In genomic region chr16:31484491-31485171, GRCh38 we compare ENCODE assay signal across 18 cellular contexts. TPM values are rescaled to one million over a fixed set of nuclear protein-coding genes. Genes with fewer than 3 reads are reported as not detected.
DNase-seq lines count a peak whose midpoint lies in the region; ATAC-seq and TF ChIP-seq lines count a peak whose summit lies in the region.
"Had no signal": no experiment of that assay in that cellular context is flagged by ENCODE, and none has a peak within 500 bp of the region (broad histone marks: within the 10 kb centered on the region; RNA-seq: fewer than 3 reads in every experiment).

No MANE protein-coding gene starts in this region.

- H3K9ac ChIP-seq in GM23248: no peak overlapping the region

- in situ Hi-C loops in Caki2 (cut with HindIII; ENCODE audit: low pct_unique_long_range_greater_than_20kb, low sequenced_read_pairs) (no loop called here), GM23248 (cut with MboI) (no loop called here)

- no peak overlapping the region for H3K4me3 ChIP-seq in osteoblast (ENCODE audit: insufficient read depth, low read length)
- H3K4me3 ChIP-seq in GM23248: no peak overlapping the region
- H3K4me3 ChIP-seq: cardiac muscle cell had no signal

- peaks cover 10 to 18% (median 15%) of the 10 kb centered on the region in 3 donors for H3K4me1 Mint-ChIP-seq in T-cell

- H3K4me1 ChIP-seq in osteoblast (ENCODE audit: insufficient read depth, low read length) (peaks cover 8% of the 10 kb centered on the region), GM23248 (ENCODE audit: insufficient read depth) (0 out of 2 replicates have a peak, but pooled peaks cover 13% of the 10 kb centered on the region)

- H3K79me2 ChIP-seq in osteoblast (ENCODE audit: insufficient read depth, low read length) (no peaks in the 10 kb centered on the region), GM23248 (ENCODE audit: insufficient read depth) (no peaks in the 10 kb centered on the region)

- H3K36me3 ChIP-seq in osteoblast (ENCODE audit: insufficient read depth, low read length): no peaks in the 10 kb centered on the region
- H3K36me3 ChIP-seq in GM23248 (ENCODE audit: low read depth): no peaks in the 10 kb centered on the region
- H3K36me3 ChIP-seq: cardiac muscle cell had no signal

- H2AFZ ChIP-seq in osteoblast (ENCODE audit: low read length) (no peak overlapping the region), GM23248 (no peak overlapping the region)

- no peaks in the 10 kb centered on the region for H3K9me3 Mint-ChIP-seq in T-cell
- H3K9me3 Mint-ChIP-seq: activated naive CD8-positive, alpha-beta T cell treated with anti-CD3 and anti-CD28 coated beads for 36 hours; activated T-cell treated with anti-CD3 and anti-CD28 coated beads, Interleukin-2, amount 50 U/mL, for 72 hours; effector memory CD8-positive, alpha-beta T cell had no signal

- no peaks in the 10 kb centered on the region for H3K9me2 ChIP-seq in GM23248 (ENCODE audit: insufficient read depth)

- no peak for ATAC-seq in T-cell (replicated peaks in 1 of 4)
- ATAC-seq: activated T-cell treated with anti-CD3 and anti-CD28 coated beads, Interleukin-2, amount 50 U/mL, for 72 hours; effector memory CD8-positive, alpha-beta T cell had no signal

- WGBS in GM23248 (ENCODE audit: low coverage in 1 of 2, low lambda C conversion rate in 2 of 2, missing lambda C conversion rate in 2 of 2), 2 experiments: 33 to 40% methylated on average over 12 to 14 of the region's 14 CpGs

- H3K9me3 ChIP-seq in osteoblast (ENCODE audit: low read depth, low read length) (no peaks in the 10 kb centered on the region), GM23248 (ENCODE audit: low read depth) (no peaks in the 10 kb centered on the region)

- H3K27ac ChIP-seq in osteoblast (ENCODE audit: low read depth, low read length): no peak overlapping the region
- H3K27ac ChIP-seq in GM23248: no peak overlapping the region
- H3K27ac ChIP-seq: cardiac muscle cell had no signal

- H3K27me3 ChIP-seq in osteoblast (ENCODE audit: insufficient read depth, low read length) (peaks cover 40% of the 10 kb centered on the region), GM23248 (replicated peaks; ENCODE audit: insufficient read depth) (peaks cover 8% of the 10 kb centered on the region; the same call in 1 of the 2 replicates)

- H3K4me3 Mint-ChIP-seq in T-cell: peak overlapping the region in 1 of 3 donors; percentile 90
- H3K4me3 Mint-ChIP-seq: activated naive CD8-positive, alpha-beta T cell treated with anti-CD3 and anti-CD28 coated beads for 36 hours; activated T-cell treated with anti-CD3 and anti-CD28 coated beads, Interleukin-2, amount 50 U/mL, for 72 hours; effector memory CD8-positive, alpha-beta T cell had no signal

- DNase-seq in Caki2 (ENCODE audit: low read depth) (peak; percentile 24), SW480 (ENCODE audit: low spot score) (peak; percentile 36), islet precursor cell (peak; percentile 74), osteoblast (ENCODE audit: insufficient read length, low spot score, missing footprints) (peak; percentile 90), NCI-H526 (lab: John Stamatoyannopoulos, UW) (no peak), GM23248 (no peak), T-cell (no peak), T-helper 9 cell (no peak)
- DNase-seq: activated CD4-positive, alpha-beta T cell treated with anti-CD3 and anti-CD28 coated beads, Interleukin-2, amount 50 U/mL, for 4 hours; activated naive CD8-positive, alpha-beta T cell treated with anti-CD3 and anti-CD28 coated beads for 36 hours; activated T-cell treated with anti-CD3 and anti-CD28 coated beads, Interleukin-2, amount 50 U/mL, for 72 hours; effector memory CD8-positive, alpha-beta T cell; GF-D8; Kasumi-1; NCI-H1436 treated with DMSO at 0.1 percent for 48 hours; stimulated activated CD4-positive, alpha-beta T cell treated with anti-CD3 and anti-CD28 coated beads, Interleukin-4, amount 100 ng/mL, for 4 hours had no signal

- H3K27ac Mint-ChIP-seq in T-cell: no peak overlapping the region
- H3K27ac Mint-ChIP-seq: activated naive CD8-positive, alpha-beta T cell treated with anti-CD3 and anti-CD28 coated beads for 36 hours; activated T-cell treated with anti-CD3 and anti-CD28 coated beads, Interleukin-2, amount 50 U/mL, for 72 hours had no signal

- no peak for TF ChIP-seq CTCF in osteoblast (IDR thresholded peaks at IDR 0.05; ENCODE audit: extremely low read depth, low read depth, low read length)

- POLR2A ChIA-PET in T-cell (lab: Charles Lee): no interaction called here

- H3K36me3 Mint-ChIP-seq in T-cell: no peaks in the 10 kb centered on the region
- H3K36me3 Mint-ChIP-seq: activated naive CD8-positive, alpha-beta T cell treated with anti-CD3 and anti-CD28 coated beads for 36 hours had no signal

- H3K4me2 ChIP-seq in osteoblast (ENCODE audit: insufficient read depth, low read length) (no peak overlapping the region), GM23248 (ENCODE audit: unreplicated experiment) (no peak overlapping the region)

- CTCF ChIA-PET in T-cell (lab: Charles Lee): no interaction called here

- H3F3A ChIP-seq in GM23248 (ENCODE audit: insufficient read depth): peaks cover 13% of the 10 kb centered on the region; the same call in 1 of the 2 replicates

- H3K27me3 Mint-ChIP-seq in T-cell: no peaks in the 10 kb centered on the region
- H3K27me3 Mint-ChIP-seq: activated naive CD8-positive, alpha-beta T cell treated with anti-CD3 and anti-CD28 coated beads for 36 hours; effector memory CD8-positive, alpha-beta T cell had no signal

- H4K20me1 ChIP-seq in osteoblast (ENCODE audit: insufficient read depth, low read length): peaks cover 4% of the 10 kb centered on the region
- H4K20me1 ChIP-seq in GM23248 (ENCODE audit: insufficient read depth): no peaks in the 10 kb centered on the region

RNA-seq across cellular contexts. Expression of gene SLC5A2, which starts 1.7 kb away (rescaled TPM):
- not detected in 2 replicates for total RNA-seq in Caki2 (2014; rRNA removed; shearing (Covaris generic); ENCODE audit: low replicate concordance)
- total RNA-seq in osteoblast (not detected in 2 replicates), T-cell (1 to 10 TPM; 2.6 to 4.2 (median 3.2) TPM)
- total RNA-seq in GM23248 (2014; rRNA removed; shearing (Covaris generic)): not detected in 2 replicates
- 4.7 and 4.8 TPM in 2 replicates for polyA plus RNA-seq in GM23248 (2016; fragmentation: Nextera tagmentation; extraction: Ambion mirVana)
- total RNA-seq: activated T-cell treated with anti-CD3 and anti-CD28 coated beads, Interleukin-2, amount 50 U/mL, for 72 hours; ureter had no signal

RNA-seq across cellular contexts. Expression of gene TGFB1I1, which starts 12.7 kb away (rescaled TPM):
- total RNA-seq in Caki2 (2014; rRNA removed; shearing (Covaris generic); ENCODE audit: low replicate concordance): 12.5 and 20.3 TPM in 2 replicates
- total RNA-seq in osteoblast: 60.1 and 70.4 TPM in 2 replicates
- total RNA-seq in GM23248 (2014; rRNA removed; shearing (Covaris generic)): 71.8 and 88.5 TPM in 2 replicates
- 174 and 177 TPM in 2 replicates for polyA plus RNA-seq in GM23248 (2016; fragmentation: Nextera tagmentation; extraction: Ambion mirVana)
- 1 to 10 TPM in 1 of 5 donors, under 1 TPM in 4; 0.40 to 1.1 (median 0.72) TPM for total RNA-seq in T-cell

RNA-seq across cellular contexts. Expression of gene RUSF1, which starts 23.6 kb away (rescaled TPM):
- 67.2 and 69.2 TPM in 2 replicates for total RNA-seq in Caki2 (2014; rRNA removed; shearing (Covaris generic); ENCODE audit: low replicate concordance)
- 48.5 and 53.0 TPM in 2 replicates for total RNA-seq in osteoblast
- 68.2 and 74.0 TPM in 2 replicates for total RNA-seq in GM23248 (2014; rRNA removed; shearing (Covaris generic))
- 34.6 and 39.3 TPM in 2 replicates for polyA plus RNA-seq in GM23248 (2016; fragmentation: Nextera tagmentation; extraction: Ambion mirVana)
- total RNA-seq in T-cell: 100 to 1,000 TPM in 3 of 5 donors, 10 to 100 TPM in 2; 65.4 to 125 (median 107) TPM

RNA-seq across cellular contexts. Expression of gene ARMC5, which starts 25.3 kb away (rescaled TPM):
- 19.3 and 22.5 TPM in 2 replicates for total RNA-seq in Caki2 (2014; rRNA removed; shearing (Covaris generic); ENCODE audit: low replicate concordance)
- 10.6 and 12.7 TPM in 2 replicates for total RNA-seq in osteoblast
- 11.2 and 14.3 TPM in 2 replicates for total RNA-seq in GM23248 (2014; rRNA removed; shearing (Covaris generic))
- polyA plus RNA-seq in GM23248 (2016; fragmentation: Nextera tagmentation; extraction: Ambion mirVana): 5.0 and 7.0 TPM in 2 replicates
- 10 to 100 TPM in 3 of 5 donors, 1 to 10 TPM in 2; 9.3 to 16.6 (median 10.2) TPM for total RNA-seq in T-cell

RNA-seq across cellular contexts. Expression of gene ZNF843, which starts 42.0 kb away (rescaled TPM):
- 0.47 and 1.4 TPM in 2 replicates for total RNA-seq in Caki2 (2014; rRNA removed; shearing (Covaris generic); ENCODE audit: low replicate concordance)
- total RNA-seq in osteoblast (1.1 and 1.2 TPM in 2 replicates), T-cell (under 1 TPM in 4 of 5 donors, not detected in 1; 0.16 to 0.53 (median 0.26) TPM)
- 0.22 and 0.38 TPM in 2 replicates for total RNA-seq in GM23248 (2014; rRNA removed; shearing (Covaris generic))
- polyA plus RNA-seq in GM23248 (2016; fragmentation: Nextera tagmentation; extraction: Ambion mirVana): 0.39 and 0.41 TPM in 2 replicates

Comparison
In these comparisons a context has a peak if more than half of its experiments do, and no peak if none do; other contexts are left out.
1. DNase-seq: peak in Caki2 (single experiment), SW480 (single experiment), islet precursor cell (single experiment) and osteoblast (single experiment); none in NCI-H526 (0 of 2), GM23248 (single experiment), T-cell (0 of 34) and T-helper 9 cell (single experiment).